In the genomic region with DNA sequence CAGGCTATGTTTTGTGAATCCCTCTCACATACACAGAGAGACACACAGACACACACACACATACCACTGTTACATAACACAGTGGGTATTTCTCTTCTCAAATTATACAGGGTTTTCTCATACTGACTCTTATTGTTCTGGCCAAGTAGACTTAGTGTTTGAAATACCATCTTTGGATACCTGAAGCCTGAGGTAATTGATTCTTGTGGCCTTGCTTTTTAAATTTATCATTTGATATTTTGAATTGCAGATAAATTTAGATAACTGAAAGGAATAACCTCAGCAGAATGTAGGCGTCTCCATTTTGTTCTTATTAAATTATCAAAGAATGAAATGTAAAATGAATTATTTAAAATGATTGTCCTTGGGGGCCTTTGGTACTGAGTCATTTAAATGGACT, we compare ENCODE assay signal across 23 cellular contexts.
"Had no signal": no experiment of that assay in that cellular context is flagged by ENCODE, and none has a peak within 500 bp of the region (broad histone marks: within the 10 kb centered on the region; RNA-seq: fewer than 3 reads in every experiment).

No MANE protein-coding gene starts in this region.

- H3K27me3 ChIP-seq: esophagus muscularis mucosa, neutrophil, right atrium auricular region, stomach, thyroid gland, vagina had no signal

- H3K36me3 ChIP-seq: thyroid gland, vagina had no signal

- H3K36me3 Mint-ChIP-seq: stimulated activated effector memory CD8-positive, alpha-beta T cell treated with anti-CD3 and anti-CD28 coated beads, Interleukin-12 subunit alpha, Interleukin-12 subunit beta, amount 100 ng/mL, for 72 hours had no signal

- H3K4me1 Mint-ChIP-seq: stimulated activated effector memory CD8-positive, alpha-beta T cell treated with anti-CD3 and anti-CD28 coated beads, Interleukin-12 subunit alpha, Interleukin-12 subunit beta, amount 100 ng/mL, for 72 hours had no signal

- ATAC-seq: left ventricle myocardium superior; lower lobe of right lung; natural killer cell treated with Interleukin-12 subunit alpha and Interleukin-12 subunit beta and Interleukin-15 and Interleukin-18, amount 100 ng/mL, for 72 hours; sciatic nerve; stimulated activated effector memory CD8-positive, alpha-beta T cell treated with anti-CD3 and anti-CD28 coated beads, Interleukin-12 subunit alpha, Interleukin-12 subunit beta, amount 100 ng/mL, for 72 hours had no signal

- H3K9ac ChIP-seq: parathyroid adenoma had no signal

- DNase-seq: dermis blood vessel endothelial cell; effector memory CD4-positive, alpha-beta T cell; foreskin melanocyte; left ventricle myocardium superior; lower lobe of right lung; stimulated activated CD4-positive, alpha-beta T cell treated with anti-CD3 and anti-CD28 coated beads, Interleukin-2, amount 100 ng/mL, for 24 hours; stimulated activated CD4-positive, alpha-beta T cell treated with anti-CD3 and anti-CD28 coated beads, Interleukin-4, amount 100 ng/mL, for 24 hours; stimulated activated naive CD4-positive, alpha-beta T cell treated with Interleukin-2 at 50 U/mL for 16 hours; stomach; thyroid gland had no signal

- H3K27ac ChIP-seq: coronary artery, esophagus muscularis mucosa, lower lobe of right lung, neutrophil, parathyroid adenoma, right atrium auricular region, stomach, thyroid gland, vagina had no signal

- H3K79me2 ChIP-seq: parathyroid adenoma had no signal

- FAIRE-seq: endothelial cell of umbilical vein, keratinocyte had no signal

- H3K9me3 Mint-ChIP-seq: natural killer cell treated with Interleukin-12 subunit alpha and Interleukin-12 subunit beta and Interleukin-15 and Interleukin-18, amount 100 ng/mL, for 72 hours; neural crest cell; stimulated activated effector memory CD8-positive, alpha-beta T cell treated with anti-CD3 and anti-CD28 coated beads, Interleukin-12 subunit alpha, Interleukin-12 subunit beta, amount 100 ng/mL, for 72 hours had no signal

- H3K27me3 Mint-ChIP-seq: natural killer cell treated with Interleukin-12 subunit alpha and Interleukin-12 subunit beta and Interleukin-15 and Interleukin-18, amount 100 ng/mL, for 72 hours; progenitor cell of endocrine pancreas had no signal

- H2AFZ ChIP-seq: parathyroid adenoma had no signal

- H3K4me3 ChIP-seq: coronary artery, esophagus muscularis mucosa, lower lobe of right lung, right atrium auricular region, stomach, thyroid gland, vagina had no signal

- H3K9me3 ChIP-seq: esophagus muscularis mucosa, lower lobe of right lung, neutrophil, stomach, thyroid gland, vagina had no signal

- H3K4me3 Mint-ChIP-seq: natural killer cell treated with Interleukin-12 subunit alpha and Interleukin-12 subunit beta and Interleukin-15 and Interleukin-18, amount 100 ng/mL, for 72 hours; neural crest cell; stimulated activated effector memory CD8-positive, alpha-beta T cell treated with anti-CD3 and anti-CD28 coated beads, Interleukin-12 subunit alpha, Interleukin-12 subunit beta, amount 100 ng/mL, for 72 hours had no signal

- H3K4me1 ChIP-seq: esophagus muscularis mucosa, lower lobe of right lung, parathyroid adenoma, right atrium auricular region, stomach, thyroid gland, vagina had no signal

- H3K27ac Mint-ChIP-seq: natural killer cell treated with Interleukin-12 subunit alpha and Interleukin-12 subunit beta and Interleukin-15 and Interleukin-18, amount 100 ng/mL, for 72 hours; progenitor cell of endocrine pancreas; stimulated activated effector memory CD8-positive, alpha-beta T cell treated with anti-CD3 and anti-CD28 coated beads, Interleukin-12 subunit alpha, Interleukin-12 subunit beta, amount 100 ng/mL, for 72 hours had no signal
